ENCODE assay signal across 17 cellular contexts in the genomic region with DNA sequence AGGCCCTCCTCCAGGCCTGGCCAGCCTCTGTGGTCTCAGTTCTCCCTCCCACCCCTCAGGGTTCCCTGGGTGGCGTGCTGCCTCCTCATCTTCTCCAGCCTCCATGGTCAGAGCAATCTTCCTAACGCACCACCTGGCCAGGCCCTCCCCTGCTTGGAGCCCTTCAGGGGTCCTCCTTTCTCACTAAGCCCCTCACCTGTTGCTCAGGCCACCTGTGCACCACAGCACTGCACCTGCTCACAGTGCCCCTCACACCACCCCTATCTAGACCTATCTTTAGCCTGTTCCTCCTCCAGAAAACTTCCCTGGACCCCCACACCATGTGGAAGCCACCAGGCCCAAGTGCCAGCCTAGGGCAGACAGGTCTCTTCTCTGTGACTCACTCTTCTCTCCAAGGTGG.
"Had no signal": no experiment of that assay in that cellular context is flagged by ENCODE, and none has a peak within 500 bp of the region (broad histone marks: within the 10 kb centered on the region; RNA-seq: fewer than 3 reads in every experiment).

No MANE protein-coding gene starts in this region.

- H3K36me3 ChIP-seq: left ventricle myocardium inferior, lower lobe of right lung, neutrophil, sigmoid colon had no signal

- H3K4me3 Mint-ChIP-seq: memory B cell; mesothelial cell of epicardium; natural killer cell; stimulated activated naive B cell treated with anti-CD40 and anti-IgM and Interleukin-4, amounts not matched to agents 10 μg/mL and 1 μg/mL and 100 μg/mL, for 72 hours had no signal

- H3K4me3 ChIP-seq: hepatocyte, left ventricle myocardium inferior, lower lobe of right lung, sigmoid colon, skin epidermis had no signal

- H3K27ac Mint-ChIP-seq: memory B cell; mesothelial cell of epicardium; stimulated activated naive B cell treated with anti-CD40 and anti-IgM and Interleukin-4, amounts not matched to agents 10 μg/mL and 1 μg/mL and 100 μg/mL, for 72 hours had no signal

- H3K9me3 ChIP-seq: left ventricle myocardium inferior, lower lobe of right lung, neutrophil, sigmoid colon had no signal

- H3K4me1 ChIP-seq: lower lobe of right lung had no signal

- DNase-seq: dermis blood vessel endothelial cell; foreskin melanocyte; head of caudate nucleus; left cardiac atrium; left ventricle myocardium inferior; lower lobe of right lung; natural killer cell; sigmoid colon; stimulated activated CD4-positive, alpha-beta T cell treated with anti-CD3 and anti-CD28 coated beads, Interleukin-2, amount 100 ng/mL, for 24 hours; stimulated activated CD4-positive, alpha-beta T cell treated with anti-CD3 and anti-CD28 coated beads, Interleukin-4, amount 100 ng/mL, for 4 hours; stimulated activated naive B cell treated with anti-CD40 and anti-IgM and Interleukin-4, amounts not matched to agents 10 μg/mL and 1 μg/mL and 100 μg/mL, for 72 hours; trophoblast cell had no signal

- H3K27me3 ChIP-seq: hepatocyte, sigmoid colon had no signal

- H3K4me1 Mint-ChIP-seq: memory B cell had no signal

- H3K36me3 Mint-ChIP-seq: natural killer cell; stimulated activated naive B cell treated with anti-CD40 and anti-IgM and Interleukin-4, amounts not matched to agents 10 μg/mL and 1 μg/mL and 100 μg/mL, for 72 hours had no signal

- H3K9me3 Mint-ChIP-seq: memory B cell; mesothelial cell of epicardium; natural killer cell; stimulated activated naive B cell treated with anti-CD40 and anti-IgM and Interleukin-4, amounts not matched to agents 10 μg/mL and 1 μg/mL and 100 μg/mL, for 72 hours had no signal

- H3K27ac ChIP-seq: hepatocyte, lower lobe of right lung, neutrophil, sigmoid colon, skin epidermis had no signal

- ATAC-seq: left cardiac atrium; lower lobe of right lung; natural killer cell; stimulated activated naive B cell treated with anti-CD40 and anti-IgM and Interleukin-4, amounts not matched to agents 10 μg/mL and 1 μg/mL and 100 μg/mL, for 72 hours had no signal
